ENCODE assay signal across 15 cellular contexts in genomic region chr22:48138855-48139254, GRCh38.
"Had no signal": no experiment of that assay in that cellular context is flagged by ENCODE, and none has a peak within 500 bp of the region (broad histone marks: within the 10 kb centered on the region; RNA-seq: fewer than 3 reads in every experiment).

No MANE protein-coding gene starts in this region.

- DNase-seq: activated CD4-positive, alpha-beta T cell treated with anti-CD3 and anti-CD28 coated beads for 48 hours; activated effector memory CD4-positive, alpha-beta T cell treated with Interleukin-2 at 50 U/mL for 16 hours; amygdala; left cardiac atrium; naive thymus-derived CD4-positive, alpha-beta T cell; right cardiac atrium; small intestine; stimulated activated naive CD4-positive, alpha-beta T cell; T-cell; T1000; upper lobe of left lung had no signal

- H3K9me3 ChIP-seq: suprapubic skin had no signal

- H3K4me3 ChIP-seq: lung, suprapubic skin, upper lobe of left lung had no signal

- H3K4me3 Mint-ChIP-seq: activated naive CD8-positive, alpha-beta T cell; brain; naive thymus-derived CD4-positive, alpha-beta T cell; T-cell had no signal

- H3K27me3 Mint-ChIP-seq: activated naive CD8-positive, alpha-beta T cell had no signal

- H3K27ac ChIP-seq: suprapubic skin, upper lobe of left lung had no signal

- ATAC-seq: left cardiac atrium; naive thymus-derived CD4-positive, alpha-beta T cell; right cardiac atrium; T-cell had no signal

- H3K4me1 ChIP-seq: suprapubic skin, upper lobe of left lung had no signal

- H3K36me3 Mint-ChIP-seq: activated naive CD8-positive, alpha-beta T cell; brain; naive thymus-derived CD4-positive, alpha-beta T cell; T-cell had no signal

- FAIRE-seq: small intestine had no signal

- H3K27ac Mint-ChIP-seq: activated naive CD8-positive, alpha-beta T cell; brain; T-cell had no signal
